Comparison of ENCODE assay signal across 1 cellular context in genomic region chr5:173826179-173826920, GRCh38.
A peak's percentile ranks its signal among the peaks of the same experiment; 100 is the strongest.
TF ChIP-seq lines count a peak whose summit lies in the region.

No MANE protein-coding gene starts in this region.

TF ChIP-seq in HepG2, 621 proteins besides CTCF, POLR2A, EP300 and RAD21 (continued from another document and continues in another):
- TF ChIP-seq THAP9 (CRISPR knock-in tag; IDR thresholded peaks at IDR 0.05; ENCODE audit: borderline replicate concordance) (no peak), YEATS4 (CRISPR knock-in tag; IDR thresholded peaks at IDR 0.05; ENCODE audit: borderline replicate concordance) (no peak), ARID3A (IDR thresholded peaks at IDR 0.05; ENCODE audit: low read depth, low read length) (no peak; the same call in 1 of the 2 replicates), HNF1A (IDR thresholded peaks at IDR 0.05; ENCODE audit: low read depth) (peak; percentile 90), HNF1A (CRISPR knock-in tag; IDR thresholded peaks at IDR 0.05; ENCODE audit: borderline replicate concordance) (peak; percentile 85; the same call in 1 of the 2 replicates), WIZ (CRISPR knock-in tag; IDR thresholded peaks at IDR 0.05) (no peak), PITX1 (CRISPR knock-in tag; IDR thresholded peaks at IDR 0.05) (no peak), RARA (CRISPR knock-in tag; IDR thresholded peaks at IDR 0.05) (peak; percentile 79), KDM4B (CRISPR knock-in tag; IDR thresholded peaks at IDR 0.05) (no peak), ZNF142 (CRISPR knock-in tag; IDR thresholded peaks at IDR 0.05) (0 out of 2 replicates have a peak, but pooled peaks have one; percentile 35), IKZF5 (CRISPR knock-in tag; IDR thresholded peaks at IDR 0.05) (peak; percentile 11; the same call in 1 of the 2 replicates), HNF1B (CRISPR knock-in tag; IDR thresholded peaks at IDR 0.05) (peak; percentile 93), ZNF318 (CRISPR knock-in tag; IDR thresholded peaks at IDR 0.05) (no peak), MED1 (CRISPR knock-in tag; IDR thresholded peaks at IDR 0.05) (peak; percentile 75), KDM2A (CRISPR knock-in tag; IDR thresholded peaks at IDR 0.05; ENCODE audit: borderline replicate concordance, low read depth) (no peak), CHD4 (IDR thresholded peaks at IDR 0.05; ENCODE audit: borderline replicate concordance, low read length) (0 out of 2 replicates have a peak, but pooled peaks have one; percentile 40), CENPX (CRISPR knock-in tag; IDR thresholded peaks at IDR 0.05) (no peak), ZFYVE20 (CRISPR knock-in tag; IDR thresholded peaks at IDR 0.05; ENCODE audit: borderline replicate concordance, low read depth) (no peak), ZNF34 (CRISPR knock-in tag; IDR thresholded peaks at IDR 0.05; ENCODE audit: borderline replicate concordance) (no peak), NCOR1 (IDR thresholded peaks at IDR 0.05; ENCODE audit: borderline replicate concordance, low read length) (peak; percentile 70; the same call in 1 of the 2 replicates), HMG20B (CRISPR knock-in tag; conservative IDR thresholded peaks at IDR 0.05) (no peak), ZNF75D (CRISPR knock-in tag; IDR thresholded peaks at IDR 0.05; ENCODE audit: borderline replicate concordance) (no peak), KLF15 (CRISPR knock-in tag; IDR thresholded peaks at IDR 0.05; ENCODE audit: borderline replicate concordance) (no peak), REL (CRISPR knock-in tag; conservative IDR thresholded peaks at IDR 0.05) (no peak), ZNF33B (CRISPR knock-in tag; IDR thresholded peaks at IDR 0.05) (no peak), ZNF343 (CRISPR knock-in tag; IDR thresholded peaks at IDR 0.05) (no peak), SRY (CRISPR knock-in tag; IDR thresholded peaks at IDR 0.05) (no peak), ZNF121 (CRISPR knock-in tag; IDR thresholded peaks at IDR 0.05) (no peak), ZNF235 (CRISPR knock-in tag; IDR thresholded peaks at IDR 0.05; ENCODE audit: borderline replicate concordance) (no peak)
